In the genomic region with DNA sequence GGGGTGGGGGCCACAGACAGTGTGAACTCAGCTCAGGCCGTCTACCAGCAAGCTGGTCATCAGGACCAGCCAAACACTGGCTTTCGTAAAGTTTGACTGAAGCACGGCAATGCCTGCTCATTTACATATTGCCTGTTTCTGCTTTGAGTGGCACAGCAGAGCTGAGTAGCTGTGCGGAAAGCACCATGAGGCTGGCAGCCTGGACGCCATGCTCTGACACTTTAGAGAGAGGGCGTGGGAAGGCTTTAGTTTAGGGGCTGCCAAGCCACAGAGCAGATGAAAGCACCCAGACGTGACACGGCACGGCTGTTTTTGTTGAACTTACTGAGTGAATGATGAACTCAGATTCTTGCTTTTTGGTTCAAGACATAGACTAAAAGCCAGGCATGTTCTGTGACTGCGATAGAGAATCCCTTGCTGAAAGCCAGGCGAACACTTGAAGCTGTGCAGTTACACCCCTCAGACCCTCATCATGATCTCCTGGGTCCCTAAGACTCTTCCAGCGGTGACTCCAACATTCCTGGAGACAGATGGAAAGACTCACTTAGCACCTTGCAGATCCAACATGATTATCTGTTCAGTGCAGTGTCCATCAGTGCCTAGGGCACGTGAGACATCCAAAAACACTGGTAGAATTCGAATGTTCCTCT, we compare ENCODE assay signal across 8 cellular contexts.
DNase-seq lines count a peak whose midpoint lies in the region; ATAC-seq and TF ChIP-seq lines count a peak whose summit lies in the region.

No MANE protein-coding gene starts in this region.

- peaks cover 2% of the 10 kb centered on the region; the same call in 1 of the 2 replicates for H3K36me3 ChIP-seq in Caco-2 (ENCODE audit: control insufficient read depth, insufficient read depth, low read length)

- no peak overlapping the region for H3K4me3 ChIP-seq in Caco-2 (ENCODE audit: low read depth, low read length)

- no peaks in the 10 kb centered on the region for H3K27me3 ChIP-seq in Caco-2 (replicated peaks; ENCODE audit: control insufficient read depth, insufficient read depth, low read length)

- ATAC-seq in HG02981 (IDR thresholded peaks at IDR 0.05; ENCODE audit: unreplicated experiment) (peak; percentile 99), left lobe of liver (no peak)
- peak; percentile 99 for ATAC-seq in stimulated activated memory B cell treated with anti-CD40 and anti-IgM and Interleukin-4, amounts not matched to agents 10 μg/mL and 1 μg/mL and 100 μg/mL, for 72 hours

- peak; percentile 7 for DNase-seq in stimulated activated CD4-positive, alpha-beta T cell treated with anti-CD3 and anti-CD28 coated beads, Interleukin-15, amount 100 ng/mL, for 24 hours
- DNase-seq in stimulated activated CD4-positive, alpha-beta T cell treated with anti-CD3 and anti-CD28 coated beads, Interleukin-2, amount 100 ng/mL, for 48 hours = no peak
- DNase-seq in amniotic epithelial cell (ENCODE audit: low read depth) = peak; percentile 19
- no peak for DNase-seq in left lobe of liver (ENCODE audit: low spot score)
- no peak for DNase-seq in effector CD8-positive, alpha-beta T cell (lab: John Stamatoyannopoulos, UW)
- no peak for DNase-seq in Caco-2

- no peaks in the 10 kb centered on the region for H3K9me3 Mint-ChIP-seq in stimulated activated memory B cell treated with anti-CD40 and anti-IgM and Interleukin-4, amounts not matched to agents 10 μg/mL and 1 μg/mL and 100 μg/mL, for 72 hours
- no peaks in the 10 kb centered on the region for H3K9me3 Mint-ChIP-seq in Caco-2 (ENCODE audit: unreplicated experiment)

- no peaks in the 10 kb centered on the region for H3K4me1 ChIP-seq in Caco-2

- peak overlapping the region; percentile 70 for H3K27ac Mint-ChIP-seq in stimulated activated memory B cell treated with anti-CD40 and anti-IgM and Interleukin-4, amounts not matched to agents 10 μg/mL and 1 μg/mL and 100 μg/mL, for 72 hours
- no peak overlapping the region for H3K27ac Mint-ChIP-seq in Caco-2 (ENCODE audit: unreplicated experiment)

- CTCF ChIA-PET in Caco-2 (lab: Charles Lee) = no interaction called here

- TF ChIP-seq CTCF in Caco-2 (IDR thresholded peaks at IDR 0.05; ENCODE audit: insufficient read depth in 1 of 2, low read depth in 1 of 2, low read length in 1 of 2, severe bottlenecking in 1 of 2, unreplicated experiment in 1 of 2) = no peak

- H3K4me1 Mint-ChIP-seq in stimulated activated memory B cell treated with anti-CD40 and anti-IgM and Interleukin-4, amounts not matched to agents 10 μg/mL and 1 μg/mL and 100 μg/mL, for 72 hours = peaks cover 41% of the 10 kb centered on the region
- no peaks in the 10 kb centered on the region for H3K4me1 Mint-ChIP-seq in Caco-2 (ENCODE audit: low read depth, unreplicated experiment)

- BruUV-seq in Caco-2 (replicated peaks; lab: Mats Ljungman, UMichigan) = no TSS peak

- POLR2A ChIA-PET in Caco-2 (lab: Charles Lee) = no interaction called here

- H3K27me3 Mint-ChIP-seq in stimulated activated memory B cell treated with anti-CD40 and anti-IgM and Interleukin-4, amounts not matched to agents 10 μg/mL and 1 μg/mL and 100 μg/mL, for 72 hours = no peaks in the 10 kb centered on the region
- no peaks in the 10 kb centered on the region for H3K27me3 Mint-ChIP-seq in Caco-2 (ENCODE audit: insufficient read depth, unreplicated experiment)

- intact Hi-C loops in Caco-2 (cut with micrococcal nuclease; ENCODE audit: unreplicated experiment) = no loop called here

- H3K4me3 Mint-ChIP-seq in stimulated activated memory B cell treated with anti-CD40 and anti-IgM and Interleukin-4, amounts not matched to agents 10 μg/mL and 1 μg/mL and 100 μg/mL, for 72 hours = peak overlapping the region; percentile 48
- no peak overlapping the region for H3K4me3 Mint-ChIP-seq in Caco-2 (ENCODE audit: unreplicated experiment)

- no peaks in the 10 kb centered on the region for H3K36me3 Mint-ChIP-seq in stimulated activated memory B cell treated with anti-CD40 and anti-IgM and Interleukin-4, amounts not matched to agents 10 μg/mL and 1 μg/mL and 100 μg/mL, for 72 hours
- H3K36me3 Mint-ChIP-seq in Caco-2 (ENCODE audit: insufficient read depth, unreplicated experiment) = peaks cover 9% of the 10 kb centered on the region

- no peaks in the 10 kb centered on the region for H3K9me3 ChIP-seq in Caco-2

Comparison
In these comparisons a context has a peak if more than half of its experiments do, and no peak if none do; other contexts are left out.
1. DNase-seq: peak in stimulated activated CD4-positive, alpha-beta T cell treated with anti-CD3 and anti-CD28 coated beads, Interleukin-15, amount 100 ng/mL, for 24 hours (single experiment) and amniotic epithelial cell (single experiment); none in stimulated activated CD4-positive, alpha-beta T cell treated with anti-CD3 and anti-CD28 coated beads, Interleukin-2, amount 100 ng/mL, for 48 hours (0 of 2), left lobe of liver (single experiment), effector CD8-positive, alpha-beta T cell (single experiment) and Caco-2 (0 of 2).